In the genomic region with DNA sequence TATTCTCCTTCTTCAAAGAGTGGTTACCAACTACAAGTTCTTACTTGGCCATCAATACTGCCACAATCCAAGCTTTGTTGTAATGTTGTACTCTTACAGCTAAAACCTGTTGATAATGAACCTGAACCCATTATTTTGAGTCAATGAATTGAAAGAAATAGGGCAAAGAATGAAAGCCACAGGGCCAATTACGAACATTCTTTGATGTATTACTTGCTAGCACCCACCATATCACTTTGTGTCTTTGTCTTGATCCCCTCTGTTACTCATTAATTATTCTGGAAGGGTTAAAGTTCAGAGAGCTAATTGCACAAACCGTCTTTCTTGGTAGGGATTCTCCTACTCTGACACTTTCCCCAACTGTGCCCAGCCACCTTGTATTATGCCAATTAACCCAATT, we compare ENCODE assay signal across 20 cellular contexts. TPM values are rescaled to one million over a fixed set of nuclear protein-coding genes. Genes with fewer than 3 reads are reported as not detected.
A peak's percentile ranks its signal among the peaks of the same experiment; 100 is the strongest.
DNase-seq lines count a peak whose midpoint lies in the region; ATAC-seq and TF ChIP-seq lines count a peak whose summit lies in the region.
"Had no signal": no experiment of that assay in that cellular context is flagged by ENCODE, and none has a peak within 500 bp of the region (broad histone marks: within the 10 kb centered on the region; RNA-seq: fewer than 3 reads in every experiment).

No MANE protein-coding gene starts in this region.

- no peak overlapping the region for H3K27ac Mint-ChIP-seq in activated naive CD8-positive, alpha-beta T cell treated with anti-CD3 and anti-CD28 coated beads, Interleukin-2, amount 50 U/mL, for 24 hours
- H3K27ac Mint-ChIP-seq: B cell; CD4-positive, CD25-positive, alpha-beta regulatory T cell; CD8-positive, alpha-beta T cell; GM23338; H9; HFFc6 had no signal

- H2BK120ac ChIP-seq in neuronal stem cell (ENCODE audit: low read depth, low read length), result no peak overlapping the region

- CTCF ChIA-PET in mammary epithelial cell (lab: Charles Lee; ENCODE audit: low non-redundant PET), result no interaction called here

- H4K8ac ChIP-seq in neuronal stem cell (ENCODE audit: low read depth, low read length), result no peak overlapping the region

- TF ChIP-seq CTCF in mammary epithelial cell (conservative IDR thresholded peaks at IDR 0.05 in 1 of 2, IDR thresholded peaks at IDR 0.05 in 1 of 2; ENCODE audit: extremely low read depth in 1 of 2, insufficient read depth in 1 of 2, low read depth in 1 of 2, low read length in 2 of 2), result no peak
- no peak for TF ChIP-seq CTCF in breast epithelium (IDR thresholded peaks at IDR 0.05)
- no peak for TF ChIP-seq CTCF in epithelial cell of proximal tubule (conservative IDR thresholded peaks at IDR 0.05; ENCODE audit: low read depth, low read length)
- no peak for TF ChIP-seq CTCF in retinal pigment epithelial cell (conservative IDR thresholded peaks at IDR 0.05; ENCODE audit: low read depth, low read length)

- no peak overlapping the region for H4K91ac ChIP-seq in neuronal stem cell (ENCODE audit: low read depth, low read length, poor library complexity)

- no peaks in the 10 kb centered on the region for H3K27me3 Mint-ChIP-seq in activated naive CD8-positive, alpha-beta T cell treated with anti-CD3 and anti-CD28 coated beads, Interleukin-2, amount 50 U/mL, for 24 hours
- H3K27me3 Mint-ChIP-seq: B cell; CD4-positive, CD25-positive, alpha-beta regulatory T cell had no signal

- H3K9me3 ChIP-seq in mammary epithelial cell (replicated peaks; ENCODE audit: insufficient read depth, low read length) (no peaks in the 10 kb centered on the region), breast epithelium (no peaks in the 10 kb centered on the region), neuronal stem cell (replicated peaks in 1 of 2; ENCODE audit: control insufficient read depth in 2 of 2, insufficient read depth in 1 of 2, low read depth in 1 of 2, low read length in 2 of 2) (no peaks in the 10 kb centered on the region)
- H3K9me3 ChIP-seq: BLaER1, Caco-2 had no signal

- no peak overlapping the region for H3K14ac ChIP-seq in neuronal stem cell (ENCODE audit: low read length)

- no peak overlapping the region for H2BK5ac ChIP-seq in neuronal stem cell (ENCODE audit: low read length)

- 20% methylated on average over 2 of the region's 2 CpGs for WGBS in mammary epithelial cell (ENCODE audit: low coverage, missing lambda C conversion rate)
- WGBS in neuronal stem cell (ENCODE audit: extremely low coverage in 2 of 2, insufficient read length in 2 of 2, insufficient replicate concordance in 1 of 2), 2 donors, result no CpG with 5 or more reads among the region's 2 CpGs

- no peak overlapping the region for H3K23ac ChIP-seq in neuronal stem cell (ENCODE audit: low read depth, low read length, poor library complexity)

- H3K79me2 ChIP-seq in mammary epithelial cell (ENCODE audit: insufficient read depth, low read length), result no peaks in the 10 kb centered on the region

- no peak for ATAC-seq in activated naive CD8-positive, alpha-beta T cell treated with anti-CD3 and anti-CD28 coated beads, Interleukin-2, amount 50 U/mL, for 24 hours
- no peak for ATAC-seq in HG03460 (IDR thresholded peaks at IDR 0.05; ENCODE audit: unreplicated experiment)
- ATAC-seq: CD8-positive, alpha-beta T cell; GM23338 had no signal

- H2BK15ac ChIP-seq in neuronal stem cell (ENCODE audit: low read length), result no peak overlapping the region

- H3K9ac ChIP-seq in mammary epithelial cell (ENCODE audit: insufficient read depth, low read length) (no peak overlapping the region), neuronal stem cell (ENCODE audit: low read depth, low read length, poor library complexity) (no peak overlapping the region)
- H3K9ac ChIP-seq: BLaER1 had no signal

- H2AK5ac ChIP-seq in neuronal stem cell (ENCODE audit: low read depth, low read length), result no peak overlapping the region

- no peak overlapping the region for H3K4me3 ChIP-seq in mammary epithelial cell (replicated peaks in 1 of 3; ENCODE audit: insufficient read depth in 1 of 3, low read depth in 2 of 3, low read length in 3 of 3)
- H3K4me3 ChIP-seq in breast epithelium, result no peak overlapping the region
- H3K4me3 ChIP-seq in epithelial cell of proximal tubule (ENCODE audit: low read depth, low read length), result no peak overlapping the region
- H3K4me3 ChIP-seq in neuronal stem cell (ENCODE audit: low read length in 2 of 2), result no peak overlapping the region
- no peak overlapping the region for H3K4me3 ChIP-seq in retinal pigment epithelial cell (ENCODE audit: low read length)
- H3K4me3 ChIP-seq: BLaER1, GM23338 had no signal

- H3K36me3 ChIP-seq in mammary epithelial cell (ENCODE audit: insufficient read depth, low read length) (no peaks in the 10 kb centered on the region), breast epithelium (no peaks in the 10 kb centered on the region), neuronal stem cell (replicated peaks in 1 of 2; ENCODE audit: control insufficient read depth in 2 of 2, insufficient read depth in 2 of 2, low read length in 2 of 2) (no peaks in the 10 kb centered on the region)
- H3K36me3 ChIP-seq: BLaER1 had no signal

- no peaks in the 10 kb centered on the region for H3K4me1 Mint-ChIP-seq in activated naive CD8-positive, alpha-beta T cell treated with anti-CD3 and anti-CD28 coated beads, Interleukin-2, amount 50 U/mL, for 24 hours
- H3K4me1 Mint-ChIP-seq: B cell; CD4-positive, CD25-positive, alpha-beta regulatory T cell had no signal

- no peak overlapping the region for H3K4me2 ChIP-seq in mammary epithelial cell (ENCODE audit: insufficient read depth, low read depth, low read length)
- H3K4me2 ChIP-seq in neuronal stem cell (ENCODE audit: insufficient read depth, low read length, poor library complexity, severe bottlenecking), result no peak overlapping the region
- H3K4me2 ChIP-seq: BLaER1, GM23338 had no signal

- H3K27ac ChIP-seq in mammary epithelial cell (ENCODE audit: insufficient read depth, low read depth, low read length), result no peak overlapping the region
- no peak overlapping the region for H3K27ac ChIP-seq in breast epithelium
- no peak overlapping the region for H3K27ac ChIP-seq in neuronal stem cell (replicated peaks; ENCODE audit: low read length)
- H3K27ac ChIP-seq: 22Rv1, BLaER1, C4-2B had no signal

- no TSS peak for BruUV-seq in mammary epithelial cell (replicated peaks; lab: Mats Ljungman, UMichigan)

- DNase-seq in mammary epithelial cell, result no peak
- no peak for DNase-seq in breast epithelium (ENCODE audit: low spot score in 2 of 2)
- peak; percentile 37 for DNase-seq in epithelial cell of proximal tubule (ENCODE audit: low read depth)
- peak; percentile 31 for DNase-seq in neuronal stem cell (ENCODE audit: low spot score)
- peak; percentile 84 for DNase-seq in retinal pigment epithelial cell (ENCODE audit: low read depth)
- no peak for DNase-seq in activated naive CD8-positive, alpha-beta T cell treated with anti-CD3 and anti-CD28 coated beads, Interleukin-2, amount 50 U/mL, for 24 hours
- no peak for DNase-seq in posterior cingulate gyrus
- DNase-seq: Caco-2; CD4-positive, CD25-positive, alpha-beta regulatory T cell; CD8-positive, alpha-beta T cell; DMS153; DND-41; H9; HFFc6 had no signal

- H2AFZ ChIP-seq in mammary epithelial cell (ENCODE audit: low read depth, low read length), result peak overlapping the region; percentile 62
- no peak overlapping the region for H2AFZ ChIP-seq in neuronal stem cell (ENCODE audit: low read length)
- H2AFZ ChIP-seq: GM23338 had no signal

- H2BK12ac ChIP-seq in neuronal stem cell (ENCODE audit: low read length), result no peak overlapping the region

- H3K18ac ChIP-seq in neuronal stem cell (ENCODE audit: low read length), result no peak overlapping the region

- no peak overlapping the region for H3K4me3 Mint-ChIP-seq in activated naive CD8-positive, alpha-beta T cell treated with anti-CD3 and anti-CD28 coated beads, Interleukin-2, amount 50 U/mL, for 24 hours
- H3K4me3 Mint-ChIP-seq: B cell; CD4-positive, CD25-positive, alpha-beta regulatory T cell; CD8-positive, alpha-beta T cell; GM23338; H9; HFFc6 had no signal

- no peak for TF ChIP-seq POLR2A in breast epithelium (IDR thresholded peaks at IDR 0.05)

- no peaks in the 10 kb centered on the region for H3K79me1 ChIP-seq in neuronal stem cell (ENCODE audit: low read depth, low read length)

- dilution Hi-C loops in mammary epithelial cell (cut with HindIII; ENCODE audit: low sequenced_read_pairs), result no loop called here

- no peaks in the 10 kb centered on the region for H3K9me3 Mint-ChIP-seq in activated naive CD8-positive, alpha-beta T cell treated with anti-CD3 and anti-CD28 coated beads, Interleukin-2, amount 50 U/mL, for 24 hours
- H3K9me3 Mint-ChIP-seq: CD8-positive, alpha-beta T cell; GM23338; H9; HFFc6 had no signal

- intact Hi-C loops in mammary epithelial cell (cut with micrococcal nuclease) (no loop called here), breast epithelium (cut with DNase I; ENCODE audit: low total_unique reads) (no loop called here), posterior cingulate gyrus (cut with DNase I) (no loop called here)

- H3K4me1 ChIP-seq in mammary epithelial cell (ENCODE audit: insufficient read depth, low read length), result peaks cover 3% of the 10 kb centered on the region
- H3K4me1 ChIP-seq in breast epithelium, result no peaks in the 10 kb centered on the region
- H3K4me1 ChIP-seq in neuronal stem cell (ENCODE audit: control insufficient read depth in 2 of 2, insufficient read depth in 1 of 2, low read depth in 1 of 2, low read length in 2 of 2), result no peaks in the 10 kb centered on the region
- H3K4me1 ChIP-seq: BLaER1 had no signal

- H3K4ac ChIP-seq in neuronal stem cell (ENCODE audit: low read length), result no peak overlapping the region

- peaks cover 2% of the 10 kb centered on the region for H3K27me3 ChIP-seq in mammary epithelial cell (ENCODE audit: insufficient read depth, low read length)
- no peaks in the 10 kb centered on the region for H3K27me3 ChIP-seq in breast epithelium
- H3K27me3 ChIP-seq in neuronal stem cell (ENCODE audit: control insufficient read depth in 3 of 3, insufficient read depth in 3 of 3, low read depth in 1 of 3, low read length in 3 of 3), result no peaks in the 10 kb centered on the region
- H3K27me3 ChIP-seq: BLaER1 had no signal

- in situ Hi-C loops in mammary epithelial cell (cut with MboI; ENCODE audit: low sequenced_read_pairs in 2 of 2), result no loop called here

- H3K36me3 Mint-ChIP-seq in activated naive CD8-positive, alpha-beta T cell treated with anti-CD3 and anti-CD28 coated beads, Interleukin-2, amount 50 U/mL, for 24 hours (ENCODE audit: low read depth), result no peaks in the 10 kb centered on the region
- H3K36me3 Mint-ChIP-seq: CD4-positive, CD25-positive, alpha-beta regulatory T cell; CD8-positive, alpha-beta T cell had no signal

- H4K20me1 ChIP-seq in mammary epithelial cell (ENCODE audit: insufficient read depth, low read length), result no peaks in the 10 kb centered on the region
- H4K20me1 ChIP-seq: BLaER1 had no signal

RNA-seq across cellular contexts. Expression of gene TFEC, which starts 53.2 kb away (rescaled TPM):
- total RNA-seq in mammary epithelial cell (under 1 TPM in 1 of 2 donors, not detected in 1; 0.17 TPM), breast epithelium (10 to 100 TPM in 1 of 3 donors, 1 to 10 TPM in 2; 5.6 to 19.0 (median 7.2) TPM), epithelial cell of proximal tubule (not detected in 2 replicates)
- polyA plus RNA-seq in mammary epithelial cell, result not detected
- not detected for polyA minus RNA-seq in mammary epithelial cell
- 0.01 TPM for polyA plus RNA-seq in neuronal stem cell (2013, experiment 1 of 2)
- polyA plus RNA-seq in neuronal stem cell (2013, experiment 2 of 2), result 0.04 TPM
- total RNA-seq: CD8-positive, alpha-beta T cell; GM23338; H9 had no signal
- polyA plus RNA-seq: CD4-positive, CD25-positive, alpha-beta regulatory T cell; GM23338 had no signal

Comparison
In these comparisons a context has a peak if more than half of its experiments do, and no peak if none do; other contexts are left out.
1. DNase-seq: peak in epithelial cell of proximal tubule (single experiment), neuronal stem cell (single experiment) and retinal pigment epithelial cell (single experiment); none in mammary epithelial cell (single experiment), breast epithelium (0 of 2), activated naive CD8-positive, alpha-beta T cell treated with anti-CD3 and anti-CD28 coated beads, Interleukin-2, amount 50 U/mL, for 24 hours (single experiment) and posterior cingulate gyrus (0 of 10).